1 cellular context compared by ENCODE assay signal in the genomic region with DNA sequence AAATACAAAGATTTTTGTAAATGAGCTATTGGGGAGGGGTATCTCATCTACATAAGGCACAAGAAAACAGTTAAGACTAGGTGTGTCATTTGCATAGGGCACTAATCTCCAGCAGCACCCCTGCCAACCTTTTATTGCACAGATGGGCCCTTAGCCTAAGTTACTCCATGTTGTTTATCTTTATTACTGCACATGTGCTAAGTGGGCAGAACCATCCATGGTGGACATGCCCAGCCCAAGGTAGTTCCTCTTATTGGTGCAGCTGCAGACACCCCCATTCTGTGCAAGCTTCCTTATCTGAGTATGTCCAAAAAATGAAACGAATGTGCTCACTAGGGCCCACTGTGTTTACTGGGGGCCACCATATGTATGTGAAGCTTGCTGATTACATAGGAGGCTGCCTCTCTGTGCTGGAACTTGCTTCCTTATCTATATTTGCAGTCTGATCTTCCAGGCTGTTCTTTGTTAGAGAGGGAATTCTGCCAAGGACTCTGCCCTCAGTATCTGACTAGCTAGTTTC.
TF ChIP-seq lines count a peak whose summit lies in the region.

No MANE protein-coding gene starts in this region.

TF ChIP-seq in K562, 482 proteins besides CTCF, POLR2A, EP300 and RAD21 (continued from another document and continues in another):
- TF ChIP-seq, protein P1, sequence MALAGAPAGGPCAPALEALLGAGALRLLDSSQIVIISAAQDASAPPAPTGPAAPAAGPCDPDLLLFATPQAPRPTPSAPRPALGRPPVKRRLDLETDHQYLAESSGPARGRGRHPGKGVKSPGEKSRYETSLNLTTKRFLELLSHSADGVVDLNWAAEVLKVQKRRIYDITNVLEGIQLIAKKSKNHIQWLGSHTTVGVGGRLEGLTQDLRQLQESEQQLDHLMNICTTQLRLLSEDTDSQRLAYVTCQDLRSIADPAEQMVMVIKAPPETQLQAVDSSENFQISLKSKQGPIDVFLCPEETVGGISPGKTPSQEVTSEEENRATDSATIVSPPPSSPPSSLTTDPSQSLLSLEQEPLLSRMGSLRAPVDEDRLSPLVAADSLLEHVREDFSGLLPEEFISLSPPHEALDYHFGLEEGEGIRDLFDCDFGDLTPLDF (CRISPR knock-in tag; IDR thresholded peaks at IDR 0.05), result no peak
- TF ChIP-seq CEBPB (tag; IDR thresholded peaks at IDR 0.05) (no peak), SMAD1 (IDR thresholded peaks at IDR 0.05; ENCODE audit: low read depth, low read length, partially characterized antibody) (no peak), YY1 (IDR thresholded peaks at IDR 0.05; ENCODE audit: borderline replicate concordance in 1 of 3, control insufficient read depth in 1 of 3, extremely low read depth in 1 of 3, insufficient read depth in 3 of 3, insufficient read length in 1 of 3, insufficient replicate concordance in 2 of 3, low read depth in 1 of 3, low read length in 2 of 3) (peak in 1 of 3 experiments; percentile 32), SIX5 (IDR thresholded peaks at IDR 0.05; ENCODE audit: borderline replicate concordance in 1 of 2, insufficient read depth in 1 of 2, low read depth in 1 of 2, low read length in 2 of 2) (no peak), ZFPM2 (CRISPR knock-in tag; IDR thresholded peaks at IDR 0.05) (peak; percentile 89; the same call in 1 of the 2 replicates), ZNF79 (CRISPR knock-in tag; IDR thresholded peaks at IDR 0.05; ENCODE audit: low read depth) (peak; percentile 91), DIDO1 (tag; IDR thresholded peaks at IDR 0.05; ENCODE audit: low read depth) (peak; percentile 71; the same call in 1 of the 2 replicates), ZNF778 (CRISPR knock-in tag; IDR thresholded peaks at IDR 0.05) (no peak), TEAD2 (tag; IDR thresholded peaks at IDR 0.05) (0 out of 2 replicates have a peak, but pooled peaks have one; percentile 46), CBFA2T3 (IDR thresholded peaks at IDR 0.05) (peak; percentile 93), MYNN (IDR thresholded peaks at IDR 0.05) (peak; percentile 78; the same call in 1 of the 2 replicates), MYNN (CRISPR knock-in tag; IDR thresholded peaks at IDR 0.05) (no peak), ZNF561 (CRISPR knock-in tag; conservative IDR thresholded peaks at IDR 0.05) (peak; percentile 95), HDAC8 (tag; IDR thresholded peaks at IDR 0.05) (peak; percentile 90; the same call in 1 of the 2 replicates), BCL6 (CRISPR knock-in tag; IDR thresholded peaks at IDR 0.05) (peak; percentile 80; the same call in 1 of the 2 replicates), ZNF644 (tag; IDR thresholded peaks at IDR 0.05; ENCODE audit: low read depth) (peak; percentile 90), ZBTB17 (CRISPR knock-in tag; IDR thresholded peaks at IDR 0.05) (peak; percentile 96), CBX5 (IDR thresholded peaks at IDR 0.05; ENCODE audit: borderline replicate concordance, low read depth) (no peak), RFX7 (CRISPR knock-in tag; IDR thresholded peaks at IDR 0.05) (peak; percentile 54; the same call in 1 of the 2 replicates), KLF16 (IDR thresholded peaks at IDR 0.05) (peak; percentile 84), ZNF445 (CRISPR knock-in tag; IDR thresholded peaks at IDR 0.05; ENCODE audit: low read depth) (peak; percentile 88)
- TF ChIP-seq, protein P2, sequence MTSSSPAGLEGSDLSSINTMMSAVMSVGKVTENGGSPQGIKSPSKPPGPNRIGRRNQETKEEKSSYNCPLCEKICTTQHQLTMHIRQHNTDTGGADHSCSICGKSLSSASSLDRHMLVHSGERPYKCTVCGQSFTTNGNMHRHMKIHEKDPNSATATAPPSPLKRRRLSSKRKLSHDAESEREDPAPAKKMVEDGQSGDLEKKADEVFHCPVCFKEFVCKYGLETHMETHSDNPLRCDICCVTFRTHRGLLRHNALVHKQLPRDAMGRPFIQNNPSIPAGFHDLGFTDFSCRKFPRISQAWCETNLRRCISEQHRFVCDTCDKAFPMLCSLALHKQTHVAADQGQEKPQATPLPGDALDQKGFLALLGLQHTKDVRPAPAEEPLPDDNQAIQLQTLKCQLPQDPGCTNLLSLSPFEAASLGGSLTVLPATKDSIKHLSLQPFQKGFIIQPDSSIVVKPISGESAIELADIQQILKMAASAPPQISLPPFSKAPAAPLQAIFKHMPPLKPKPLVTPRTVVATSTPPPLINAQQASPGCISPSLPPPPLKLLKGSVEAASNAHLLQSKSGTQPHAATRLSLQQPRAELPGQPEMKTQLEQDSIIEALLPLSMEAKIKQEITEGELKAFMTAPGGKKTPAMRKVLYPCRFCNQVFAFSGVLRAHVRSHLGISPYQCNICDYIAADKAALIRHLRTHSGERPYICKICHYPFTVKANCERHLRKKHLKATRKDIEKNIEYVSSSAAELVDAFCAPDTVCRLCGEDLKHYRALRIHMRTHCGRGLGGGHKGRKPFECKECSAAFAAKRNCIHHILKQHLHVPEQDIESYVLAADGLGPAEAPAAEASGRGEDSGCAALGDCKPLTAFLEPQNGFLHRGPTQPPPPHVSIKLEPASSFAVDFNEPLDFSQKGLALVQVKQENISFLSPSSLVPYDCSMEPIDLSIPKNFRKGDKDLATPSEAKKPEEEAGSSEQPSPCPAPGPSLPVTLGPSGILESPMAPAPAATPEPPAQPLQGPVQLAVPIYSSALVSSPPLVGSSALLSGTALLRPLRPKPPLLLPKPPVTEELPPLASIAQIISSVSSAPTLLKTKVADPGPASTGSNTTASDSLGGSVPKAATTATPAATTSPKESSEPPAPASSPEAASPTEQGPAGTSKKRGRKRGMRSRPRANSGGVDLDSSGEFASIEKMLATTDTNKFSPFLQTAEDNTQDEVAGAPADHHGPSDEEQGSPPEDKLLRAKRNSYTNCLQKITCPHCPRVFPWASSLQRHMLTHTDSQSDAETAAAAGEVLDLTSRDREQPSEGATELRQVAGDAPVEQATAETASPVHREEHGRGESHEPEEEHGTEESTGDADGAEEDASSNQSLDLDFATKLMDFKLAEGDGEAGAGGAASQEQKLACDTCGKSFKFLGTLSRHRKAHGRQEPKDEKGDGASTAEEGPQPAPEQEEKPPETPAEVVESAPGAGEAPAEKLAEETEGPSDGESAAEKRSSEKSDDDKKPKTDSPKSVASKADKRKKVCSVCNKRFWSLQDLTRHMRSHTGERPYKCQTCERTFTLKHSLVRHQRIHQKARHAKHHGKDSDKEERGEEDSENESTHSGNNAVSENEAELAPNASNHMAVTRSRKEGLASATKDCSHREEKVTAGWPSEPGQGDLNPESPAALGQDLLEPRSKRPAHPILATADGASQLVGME (CRISPR knock-in tag; IDR thresholded peaks at IDR 0.05), result peak; percentile 97
- TF ChIP-seq, protein P3, sequence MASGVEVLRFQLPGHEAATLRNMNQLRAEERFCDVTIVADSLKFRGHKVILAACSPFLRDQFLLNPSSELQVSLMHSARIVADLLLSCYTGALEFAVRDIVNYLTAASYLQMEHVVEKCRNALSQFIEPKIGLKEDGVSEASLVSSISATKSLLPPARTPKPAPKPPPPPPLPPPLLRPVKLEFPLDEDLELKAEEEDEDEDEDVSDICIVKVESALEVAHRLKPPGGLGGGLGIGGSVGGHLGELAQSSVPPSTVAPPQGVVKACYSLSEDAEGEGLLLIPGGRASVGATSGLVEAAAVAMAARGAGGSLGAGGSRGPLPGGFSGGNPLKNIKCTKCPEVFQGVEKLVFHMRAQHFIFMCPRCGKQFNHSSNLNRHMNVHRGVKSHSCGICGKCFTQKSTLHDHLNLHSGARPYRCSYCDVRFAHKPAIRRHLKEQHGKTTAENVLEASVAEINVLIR (CRISPR knock-in tag; IDR thresholded peaks at IDR 0.05), result peak; percentile 92
- TF ChIP-seq, protein P4, sequence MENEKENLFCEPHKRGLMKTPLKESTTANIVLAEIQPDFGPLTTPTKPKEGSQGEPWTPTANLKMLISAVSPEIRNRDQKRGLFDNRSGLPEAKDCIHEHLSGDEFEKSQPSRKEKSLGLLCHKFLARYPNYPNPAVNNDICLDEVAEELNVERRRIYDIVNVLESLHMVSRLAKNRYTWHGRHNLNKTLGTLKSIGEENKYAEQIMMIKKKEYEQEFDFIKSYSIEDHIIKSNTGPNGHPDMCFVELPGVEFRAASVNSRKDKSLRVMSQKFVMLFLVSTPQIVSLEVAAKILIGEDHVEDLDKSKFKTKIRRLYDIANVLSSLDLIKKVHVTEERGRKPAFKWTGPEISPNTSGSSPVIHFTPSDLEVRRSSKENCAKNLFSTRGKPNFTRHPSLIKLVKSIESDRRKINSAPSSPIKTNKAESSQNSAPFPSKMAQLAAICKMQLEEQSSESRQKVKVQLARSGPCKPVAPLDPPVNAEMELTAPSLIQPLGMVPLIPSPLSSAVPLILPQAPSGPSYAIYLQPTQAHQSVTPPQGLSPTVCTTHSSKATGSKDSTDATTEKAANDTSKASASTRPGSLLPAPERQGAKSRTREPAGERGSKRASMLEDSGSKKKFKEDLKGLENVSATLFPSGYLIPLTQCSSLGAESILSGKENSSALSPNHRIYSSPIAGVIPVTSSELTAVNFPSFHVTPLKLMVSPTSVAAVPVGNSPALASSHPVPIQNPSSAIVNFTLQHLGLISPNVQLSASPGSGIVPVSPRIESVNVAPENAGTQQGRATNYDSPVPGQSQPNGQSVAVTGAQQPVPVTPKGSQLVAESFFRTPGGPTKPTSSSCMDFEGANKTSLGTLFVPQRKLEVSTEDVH (IDR thresholded peaks at IDR 0.05; ENCODE audit: low read depth, partially characterized antibody), result no peak
- TF ChIP-seq, protein P5, sequence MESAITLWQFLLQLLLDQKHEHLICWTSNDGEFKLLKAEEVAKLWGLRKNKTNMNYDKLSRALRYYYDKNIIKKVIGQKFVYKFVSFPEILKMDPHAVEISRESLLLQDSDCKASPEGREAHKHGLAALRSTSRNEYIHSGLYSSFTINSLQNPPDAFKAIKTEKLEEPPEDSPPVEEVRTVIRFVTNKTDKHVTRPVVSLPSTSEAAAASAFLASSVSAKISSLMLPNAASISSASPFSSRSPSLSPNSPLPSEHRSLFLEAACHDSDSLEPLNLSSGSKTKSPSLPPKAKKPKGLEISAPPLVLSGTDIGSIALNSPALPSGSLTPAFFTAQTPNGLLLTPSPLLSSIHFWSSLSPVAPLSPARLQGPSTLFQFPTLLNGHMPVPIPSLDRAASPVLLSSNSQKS (CRISPR knock-in tag; IDR thresholded peaks at IDR 0.05), result peak; percentile 83; the same call in 1 of the 2 replicates
- TF ChIP-seq, protein P6, sequence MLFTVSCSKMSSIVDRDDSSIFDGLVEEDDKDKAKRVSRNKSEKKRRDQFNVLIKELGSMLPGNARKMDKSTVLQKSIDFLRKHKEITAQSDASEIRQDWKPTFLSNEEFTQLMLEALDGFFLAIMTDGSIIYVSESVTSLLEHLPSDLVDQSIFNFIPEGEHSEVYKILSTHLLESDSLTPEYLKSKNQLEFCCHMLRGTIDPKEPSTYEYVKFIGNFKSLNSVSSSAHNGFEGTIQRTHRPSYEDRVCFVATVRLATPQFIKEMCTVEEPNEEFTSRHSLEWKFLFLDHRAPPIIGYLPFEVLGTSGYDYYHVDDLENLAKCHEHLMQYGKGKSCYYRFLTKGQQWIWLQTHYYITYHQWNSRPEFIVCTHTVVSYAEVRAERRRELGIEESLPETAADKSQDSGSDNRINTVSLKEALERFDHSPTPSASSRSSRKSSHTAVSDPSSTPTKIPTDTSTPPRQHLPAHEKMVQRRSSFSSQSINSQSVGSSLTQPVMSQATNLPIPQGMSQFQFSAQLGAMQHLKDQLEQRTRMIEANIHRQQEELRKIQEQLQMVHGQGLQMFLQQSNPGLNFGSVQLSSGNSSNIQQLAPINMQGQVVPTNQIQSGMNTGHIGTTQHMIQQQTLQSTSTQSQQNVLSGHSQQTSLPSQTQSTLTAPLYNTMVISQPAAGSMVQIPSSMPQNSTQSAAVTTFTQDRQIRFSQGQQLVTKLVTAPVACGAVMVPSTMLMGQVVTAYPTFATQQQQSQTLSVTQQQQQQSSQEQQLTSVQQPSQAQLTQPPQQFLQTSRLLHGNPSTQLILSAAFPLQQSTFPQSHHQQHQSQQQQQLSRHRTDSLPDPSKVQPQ (CRISPR knock-in tag; IDR thresholded peaks at IDR 0.05; ENCODE audit: borderline replicate concordance), result peak; percentile 86; the same call in 1 of the 2 replicates
- TF ChIP-seq, protein P7, sequence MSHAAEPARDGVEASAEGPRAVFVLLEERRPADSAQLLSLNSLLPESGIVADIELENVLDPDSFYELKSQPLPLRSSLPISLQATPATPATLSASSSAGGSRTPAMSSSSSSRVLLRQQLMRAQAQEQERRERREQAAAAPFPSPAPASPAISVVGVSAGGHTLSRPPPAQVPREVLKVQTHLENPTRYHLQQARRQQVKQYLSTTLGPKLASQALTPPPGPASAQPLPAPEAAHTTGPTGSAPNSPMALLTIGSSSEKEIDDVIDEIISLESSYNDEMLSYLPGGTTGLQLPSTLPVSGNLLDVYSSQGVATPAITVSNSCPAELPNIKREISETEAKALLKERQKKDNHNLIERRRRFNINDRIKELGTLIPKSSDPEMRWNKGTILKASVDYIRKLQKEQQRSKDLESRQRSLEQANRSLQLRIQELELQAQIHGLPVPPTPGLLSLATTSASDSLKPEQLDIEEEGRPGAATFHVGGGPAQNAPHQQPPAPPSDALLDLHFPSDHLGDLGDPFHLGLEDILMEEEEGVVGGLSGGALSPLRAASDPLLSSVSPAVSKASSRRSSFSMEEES (CRISPR knock-in tag; IDR thresholded peaks at IDR 0.05), result peak; percentile 68
- TF ChIP-seq, protein P8, sequence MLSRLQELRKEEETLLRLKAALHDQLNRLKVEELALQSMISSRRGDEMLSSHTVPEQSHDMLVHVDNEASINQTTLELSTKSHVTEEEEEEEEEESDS (CRISPR knock-in tag; IDR thresholded peaks at IDR 0.05), result peak; percentile 62; the same call in 1 of the 2 replicates
- TF ChIP-seq, protein P9, sequence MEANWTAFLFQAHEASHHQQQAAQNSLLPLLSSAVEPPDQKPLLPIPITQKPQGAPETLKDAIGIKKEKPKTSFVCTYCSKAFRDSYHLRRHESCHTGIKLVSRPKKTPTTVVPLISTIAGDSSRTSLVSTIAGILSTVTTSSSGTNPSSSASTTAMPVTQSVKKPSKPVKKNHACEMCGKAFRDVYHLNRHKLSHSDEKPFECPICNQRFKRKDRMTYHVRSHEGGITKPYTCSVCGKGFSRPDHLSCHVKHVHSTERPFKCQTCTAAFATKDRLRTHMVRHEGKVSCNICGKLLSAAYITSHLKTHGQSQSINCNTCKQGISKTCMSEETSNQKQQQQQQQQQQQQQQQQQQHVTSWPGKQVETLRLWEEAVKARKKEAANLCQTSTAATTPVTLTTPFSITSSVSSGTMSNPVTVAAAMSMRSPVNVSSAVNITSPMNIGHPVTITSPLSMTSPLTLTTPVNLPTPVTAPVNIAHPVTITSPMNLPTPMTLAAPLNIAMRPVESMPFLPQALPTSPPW (CRISPR knock-in tag; IDR thresholded peaks at IDR 0.05), result peak; percentile 67
